20 cellular contexts compared by ENCODE assay signal in the genomic region with DNA sequence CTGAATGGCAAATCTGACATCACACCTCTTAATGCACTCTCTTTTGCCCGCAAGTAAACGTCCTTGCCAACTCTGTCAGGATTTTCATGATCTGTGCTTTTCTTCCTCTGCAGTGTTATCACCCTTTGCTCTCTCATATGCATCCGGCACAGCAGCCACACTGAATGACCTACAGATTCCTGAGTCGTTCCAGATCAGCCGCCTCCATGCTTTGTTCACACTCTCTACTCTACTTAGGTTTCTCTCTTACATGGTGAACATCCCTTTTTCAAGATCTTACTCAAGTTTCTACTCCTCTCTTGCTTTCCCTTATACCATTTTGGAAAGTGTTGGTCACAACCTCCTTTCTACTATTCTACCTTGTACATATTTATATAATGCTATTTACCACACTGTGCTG.
A peak's percentile ranks its signal among the peaks of the same experiment; 100 is the strongest.
DNase-seq lines count a peak whose midpoint lies in the region; ATAC-seq and TF ChIP-seq lines count a peak whose summit lies in the region.
"Had no signal": no experiment of that assay in that cellular context is flagged by ENCODE, and none has a peak within 500 bp of the region (broad histone marks: within the 10 kb centered on the region; RNA-seq: fewer than 3 reads in every experiment).

No MANE protein-coding gene starts in this region.

- peak; percentile 52 for DNase-seq in activated CD4-positive, alpha-beta T cell treated with anti-CD3 and anti-CD28 coated beads for 36 hours
- no peak for DNase-seq in activated CD4-positive, alpha-beta T cell treated with anti-CD3 and anti-CD28 coated beads, Interleukin-2, amount 10 ng/mL, durations not matched to agents 7 days and 5 days
- no peak for DNase-seq in naive thymus-derived CD8-positive, alpha-beta T cell
- no peak for DNase-seq in ovary
- DNase-seq in H7, result no peak
- DNase-seq in SKM-1 (lab: John Stamatoyannopoulos, UW; ENCODE audit: unreplicated experiment), result no peak
- DNase-seq: activated CD8-positive, alpha-beta memory T cell treated with anti-CD3 and anti-CD28 coated beads, Interleukin-2, amount 50 U/mL, for 48 hours; amniotic stem cell; BE2C; glutamatergic neuron; left ventricle myocardium superior; MV-4-11; NCI-H2081 treated with DMSO at 0.1 percent for 48 hours; NCI-H510A; nucleus accumbens had no signal

- peaks cover 21% of the 10 kb centered on the region for H3K9me3 ChIP-seq in BLaER1
- H3K9me3 ChIP-seq in ovary, result no peaks in the 10 kb centered on the region
- H3K9me3 ChIP-seq: BE2C had no signal

- no peak for TF ChIP-seq POLR2A in ovary (IDR thresholded peaks at IDR 0.05)

- CTCF ChIA-PET in activated CD4-positive, alpha-beta T cell treated with anti-CD3 and anti-CD28 coated beads for 36 hours (lab: Charles Lee), result no interaction called here
- CTCF ChIA-PET in activated CD4-positive, alpha-beta T cell treated with anti-CD3 and anti-CD28 coated beads, Interleukin-2, amount 10 ng/mL, durations not matched to agents 7 days and 5 days (lab: Charles Lee), result no interaction called here

- peaks cover 60% of the 10 kb centered on the region for H3K36me3 Mint-ChIP-seq in activated CD4-positive, alpha-beta T cell treated with anti-CD3 and anti-CD28 coated beads for 36 hours (ENCODE audit: low read depth)
- peaks cover 63% of the 10 kb centered on the region for H3K36me3 Mint-ChIP-seq in activated CD4-positive, alpha-beta T cell treated with anti-CD3 and anti-CD28 coated beads, Interleukin-2, amount 10 ng/mL, durations not matched to agents 7 days and 5 days (ENCODE audit: low read depth)
- peaks cover 45% of the 10 kb centered on the region for H3K36me3 Mint-ChIP-seq in activated T-helper 17 cell treated with anti-CD3 and anti-CD28 coated beads, Interleukin-2, amount 50 U/mL, for 72 hours (ENCODE audit: low read depth)
- H3K36me3 Mint-ChIP-seq in naive thymus-derived CD8-positive, alpha-beta T cell, result peaks cover 24 to 48% (median 43%) of the 10 kb centered on the region in 3 donors

- no peak for TF ChIP-seq EP300 in ovary (IDR thresholded peaks at IDR 0.05)

- peaks cover 22% of the 10 kb centered on the region for H3K4me1 Mint-ChIP-seq in activated CD4-positive, alpha-beta T cell treated with anti-CD3 and anti-CD28 coated beads for 36 hours
- peaks cover 10% of the 10 kb centered on the region for H3K4me1 Mint-ChIP-seq in activated CD4-positive, alpha-beta T cell treated with anti-CD3 and anti-CD28 coated beads, Interleukin-2, amount 10 ng/mL, durations not matched to agents 7 days and 5 days
- H3K4me1 Mint-ChIP-seq in activated T-helper 17 cell treated with anti-CD3 and anti-CD28 coated beads, Interleukin-2, amount 50 U/mL, for 72 hours, result peaks cover 18% of the 10 kb centered on the region
- H3K4me1 Mint-ChIP-seq in naive thymus-derived CD8-positive, alpha-beta T cell, result peaks cover 12 to 14% (median 13%) of the 10 kb centered on the region in 4 donors

- H3K4me2 ChIP-seq in BLaER1, result peak overlapping the region; percentile 28; the same call in 1 of the 2 replicates

- H3K27ac Mint-ChIP-seq in activated CD4-positive, alpha-beta T cell treated with anti-CD3 and anti-CD28 coated beads for 36 hours, result peak overlapping the region; percentile 82
- H3K27ac Mint-ChIP-seq in activated CD4-positive, alpha-beta T cell treated with anti-CD3 and anti-CD28 coated beads, Interleukin-2, amount 10 ng/mL, durations not matched to agents 7 days and 5 days, result no peak overlapping the region
- peak overlapping the region; percentile 71 for H3K27ac Mint-ChIP-seq in activated T-helper 17 cell treated with anti-CD3 and anti-CD28 coated beads, Interleukin-2, amount 50 U/mL, for 72 hours
- H3K27ac Mint-ChIP-seq in naive thymus-derived CD8-positive, alpha-beta T cell, result peak overlapping the region in 7 of 10 donors; percentile 6 to 81 (median 39)

- H3K27me3 ChIP-seq in BLaER1 (no peaks in the 10 kb centered on the region), ovary (no peaks in the 10 kb centered on the region), H7 (ENCODE audit: control insufficient read depth, insufficient read depth, low read length) (no peaks in the 10 kb centered on the region)
- H3K27me3 ChIP-seq: BE2C, right atrium auricular region had no signal

- POLR2A ChIA-PET in activated CD4-positive, alpha-beta T cell treated with anti-CD3 and anti-CD28 coated beads for 36 hours (lab: Charles Lee), result no interaction called here
- POLR2A ChIA-PET in activated CD4-positive, alpha-beta T cell treated with anti-CD3 and anti-CD28 coated beads, Interleukin-2, amount 10 ng/mL, durations not matched to agents 7 days and 5 days (lab: Charles Lee), result no interaction called here
- POLR2A ChIA-PET in naive thymus-derived CD8-positive, alpha-beta T cell (lab: Charles Lee), result no interaction called here

- no peak overlapping the region for H3K27ac ChIP-seq in BLaER1
- H3K27ac ChIP-seq in ovary, result no peak overlapping the region
- H3K27ac ChIP-seq: right atrium auricular region, thoracic aorta had no signal

- ATAC-seq in activated CD4-positive, alpha-beta T cell treated with anti-CD3 and anti-CD28 coated beads for 36 hours, result peak; percentile 87
- ATAC-seq in activated T-helper 17 cell treated with anti-CD3 and anti-CD28 coated beads, Interleukin-2, amount 50 U/mL, for 72 hours (replicated peaks), result peak; percentile 83
- no peak for ATAC-seq in naive thymus-derived CD8-positive, alpha-beta T cell
- ATAC-seq: K562, left ventricle myocardium superior had no signal

- no peaks in the 10 kb centered on the region for H3K27me3 Mint-ChIP-seq in activated CD4-positive, alpha-beta T cell treated with anti-CD3 and anti-CD28 coated beads for 36 hours
- H3K27me3 Mint-ChIP-seq in activated CD4-positive, alpha-beta T cell treated with anti-CD3 and anti-CD28 coated beads, Interleukin-2, amount 10 ng/mL, durations not matched to agents 7 days and 5 days, result no peaks in the 10 kb centered on the region
- H3K27me3 Mint-ChIP-seq in activated T-helper 17 cell treated with anti-CD3 and anti-CD28 coated beads, Interleukin-2, amount 50 U/mL, for 72 hours, result no peaks in the 10 kb centered on the region
- no peaks in the 10 kb centered on the region for H3K27me3 Mint-ChIP-seq in naive thymus-derived CD8-positive, alpha-beta T cell

- H3K36me3 ChIP-seq in BLaER1, result peaks cover 43% of the 10 kb centered on the region
- H3K36me3 ChIP-seq in ovary, result no peaks in the 10 kb centered on the region
- H3K36me3 ChIP-seq in H7 (replicated peaks; ENCODE audit: control insufficient read depth, insufficient read depth, low read length), result no peaks in the 10 kb centered on the region; the same call in 1 of the 2 replicates
- H3K36me3 ChIP-seq: BE2C, right atrium auricular region had no signal

- no peak overlapping the region for H3K9ac ChIP-seq in BLaER1

- intact Hi-C loops in activated CD4-positive, alpha-beta T cell treated with anti-CD3 and anti-CD28 coated beads for 36 hours (cut with DNase I, micrococcal nuclease), result loop anchor here (5.0 kb wide), 6 partner anchors 110 to 270 kb away; no protein-coding TSS in a partner anchor
- intact Hi-C loops in ovary (cut with DNase I), result no loop called here

- no peak for TF ChIP-seq CTCF in ovary (IDR thresholded peaks at IDR 0.05)

- H3K4me3 ChIP-seq in BLaER1 (no peak overlapping the region), ovary (no peak overlapping the region), H7 (ENCODE audit: insufficient read depth, low read depth, low read length) (no peak overlapping the region)
- H3K4me3 ChIP-seq: K562, right atrium auricular region, thoracic aorta had no signal

- H4K20me1 ChIP-seq in BLaER1, result no peaks in the 10 kb centered on the region

- H3K9me3 Mint-ChIP-seq in activated CD4-positive, alpha-beta T cell treated with anti-CD3 and anti-CD28 coated beads for 36 hours (ENCODE audit: low read depth), result peaks cover 23% of the 10 kb centered on the region
- H3K9me3 Mint-ChIP-seq in activated CD4-positive, alpha-beta T cell treated with anti-CD3 and anti-CD28 coated beads, Interleukin-2, amount 10 ng/mL, durations not matched to agents 7 days and 5 days, result peaks cover 21% of the 10 kb centered on the region
- peaks cover 16% of the 10 kb centered on the region for H3K9me3 Mint-ChIP-seq in activated T-helper 17 cell treated with anti-CD3 and anti-CD28 coated beads, Interleukin-2, amount 50 U/mL, for 72 hours
- peaks cover 1 to 31% (median 16%) of the 10 kb centered on the region in 9 donors for H3K9me3 Mint-ChIP-seq in naive thymus-derived CD8-positive, alpha-beta T cell

- 51 to 62% (median 59%) methylated on average over 5 of the region's 5 CpGs for WGBS in ovary, 3 donors

- no peak overlapping the region for H3K4me3 Mint-ChIP-seq in activated CD4-positive, alpha-beta T cell treated with anti-CD3 and anti-CD28 coated beads for 36 hours
- H3K4me3 Mint-ChIP-seq in activated CD4-positive, alpha-beta T cell treated with anti-CD3 and anti-CD28 coated beads, Interleukin-2, amount 10 ng/mL, durations not matched to agents 7 days and 5 days, result no peak overlapping the region
- H3K4me3 Mint-ChIP-seq in activated T-helper 17 cell treated with anti-CD3 and anti-CD28 coated beads, Interleukin-2, amount 50 U/mL, for 72 hours, result peak overlapping the region; percentile 10
- H3K4me3 Mint-ChIP-seq in naive thymus-derived CD8-positive, alpha-beta T cell, result peak overlapping the region in 1 of 10 donors; percentile 51

- H3K4me1 ChIP-seq in BLaER1 (peaks cover 10% of the 10 kb centered on the region), ovary (ENCODE audit: insufficient read depth) (no peaks in the 10 kb centered on the region)
- H3K4me1 ChIP-seq: BE2C, right atrium auricular region had no signal

Comparison
In these comparisons a context has a peak if more than half of its experiments do, and no peak if none do; other contexts are left out.
1. ATAC-seq: peak in activated CD4-positive, alpha-beta T cell treated with anti-CD3 and anti-CD28 coated beads for 36 hours (single experiment) and activated T-helper 17 cell treated with anti-CD3 and anti-CD28 coated beads, Interleukin-2, amount 50 U/mL, for 72 hours (single experiment); none in naive thymus-derived CD8-positive, alpha-beta T cell (0 of 2).
2. intact Hi-C loops: an anchor here in activated CD4-positive, alpha-beta T cell treated with anti-CD3 and anti-CD28 coated beads for 36 hours (5.0 kb wide); none called in ovary.